Comparison of ENCODE assay signal across 8 cellular contexts in the genomic region with DNA sequence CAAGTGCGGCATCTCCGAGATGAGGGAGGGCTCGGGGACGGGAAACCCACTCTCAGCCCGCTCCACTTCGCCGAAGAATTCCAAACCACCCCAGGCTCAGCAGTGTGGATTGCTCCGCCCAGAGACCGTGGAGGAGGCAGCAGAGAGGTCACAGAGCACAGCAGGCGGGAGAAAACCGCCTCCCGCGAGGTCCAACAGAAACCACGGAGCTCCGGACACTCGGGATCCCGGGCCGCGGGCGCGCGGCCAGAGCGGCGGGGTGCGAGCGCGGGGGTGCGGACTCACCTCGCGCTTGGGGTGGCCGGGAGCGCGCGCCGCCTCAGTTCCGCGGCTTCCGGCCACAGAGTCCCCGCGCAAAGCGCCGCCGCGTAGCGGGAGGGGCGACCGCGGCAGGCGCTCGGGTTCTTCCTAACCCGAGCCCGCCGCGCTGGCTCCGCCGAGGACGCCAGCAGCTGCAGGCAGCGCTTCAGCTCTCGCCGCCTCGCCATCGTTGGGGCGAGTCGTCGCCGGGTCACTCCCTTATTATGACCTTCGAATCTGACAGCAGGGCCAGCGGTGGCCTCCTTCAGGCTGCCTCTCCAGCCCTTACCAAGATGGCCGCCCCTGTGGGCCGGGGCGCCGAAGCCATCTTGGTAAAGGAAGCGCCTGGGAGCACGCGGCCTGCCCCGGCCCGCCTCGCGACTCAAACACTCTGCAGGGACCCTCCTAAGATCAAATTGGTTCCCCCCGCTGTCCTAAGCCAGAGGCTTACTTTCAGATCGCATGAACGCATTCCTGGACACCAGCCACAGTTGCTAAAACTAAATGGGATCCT. TPM values are rescaled to one million over a fixed set of nuclear protein-coding genes. Genes with fewer than 3 reads are reported as not detected.
A peak's percentile ranks its signal among the peaks of the same experiment; 100 is the strongest.
DNase-seq lines count a peak whose midpoint lies in the region; ATAC-seq, FAIRE-seq and TF ChIP-seq lines count a peak whose summit lies in the region.

Gene NAPEPLD, minus strand, starts transcription at position 106 of the 814 bp plus-strand sequence. CDS start 20,323 bp downstream, outside the sequence.

- peak within 1 kb of the TSS; percentile 93 for H2AFZ ChIP-seq in keratinocyte (ENCODE audit: control insufficient read depth, low read length)

- H3K4me1 Mint-ChIP-seq in activated B cell treated with CpG ODN at 0.5 μM for 24 hours = peaks cover 40% of the 10 kb centered on the region

- H3K9ac ChIP-seq in keratinocyte (ENCODE audit: control insufficient read depth, extremely low read depth, insufficient read depth, low read length) = peak within 1 kb of the TSS; percentile 82

- peak within 1 kb of the TSS; percentile 98 for H3K4me3 Mint-ChIP-seq in activated B cell treated with CpG ODN at 0.5 μM for 24 hours

- peak; percentile 91 for ATAC-seq in GM18907 (IDR thresholded peaks at IDR 0.05; ENCODE audit: unreplicated experiment)
- ATAC-seq in HG03135 (IDR thresholded peaks at IDR 0.05; ENCODE audit: unreplicated experiment) = peak; percentile 88
- peak; percentile 86 for ATAC-seq in activated B cell treated with CpG ODN at 0.5 μM for 24 hours (ENCODE audit: low read depth)

- dilution Hi-C loops in keratinocyte (cut with MboI; ENCODE audit: extremely low pct_ligation_motif_present, low sequenced_read_pairs) = no loop called here

- H3K36me3 ChIP-seq in keratinocyte (ENCODE audit: control insufficient read depth in 2 of 2, extremely low read depth in 1 of 2, insufficient read depth in 2 of 2, low read length in 2 of 2) = no peaks in the 10 kb centered on the region

- intact Hi-C loops in activated B cell treated with CpG ODN at 0.5 μM for 24 hours (cut with micrococcal nuclease) = loop anchor here (1.0 to 2.0 kb wide), 5 partner anchors 74 to 401 kb away; partner anchors contain the start of genes ARMC10, DNAJC2, FAM185A and PMPCB

- no peaks in the 10 kb centered on the region for H3K9me1 ChIP-seq in keratinocyte (ENCODE audit: control insufficient read depth, extremely low read depth, insufficient read depth, low read length)

- DNase-seq in AG04450 (ENCODE audit: low read depth, low spot score) (peak; percentile 71), NCI-H2196 treated with DMSO at 0.1 percent for 48 hours (lab: John Stamatoyannopoulos, UW; ENCODE audit: unreplicated experiment) (peak; percentile 69), activated B cell treated with CpG ODN at 0.5 μM for 24 hours (peak; percentile 81), caudate nucleus (lab: John Stamatoyannopoulos, UW) (peak in 60 of 61 donors; percentile 44 to 96 (median 88)), keratinocyte (ENCODE audit: low read depth, low spot score) (no peak)
- DNase-seq in stimulated activated CD4-positive, alpha-beta T cell treated with anti-CD3 and anti-CD28 coated beads, Interleukin-12 subunit alpha, Interleukin-12 subunit beta, amount 100 ng/mL, for 4 hours = peak; percentile 70

- no peaks in the 10 kb centered on the region for H3K27me3 Mint-ChIP-seq in activated B cell treated with CpG ODN at 0.5 μM for 24 hours

- FAIRE-seq in keratinocyte (lab: Jason Lieb, UNC) = no peak

- H3K4me3 ChIP-seq in AG04450 (ENCODE audit: low read depth, low read length) = peak within 1 kb of the TSS; percentile 83
- peak within 1 kb of the TSS; percentile 51 to 96 (median 92) for H3K4me3 ChIP-seq in keratinocyte (ENCODE audit: control insufficient read depth in 2 of 3, extremely low read depth in 1 of 3, insufficient read depth in 2 of 3, low read depth in 1 of 3, low read length in 3 of 3)

- H3K79me2 ChIP-seq in keratinocyte (ENCODE audit: control insufficient read depth, insufficient read depth, low read length) = peaks cover 4% of the 10 kb centered on the region

- no peaks in the 10 kb centered on the region for H3K9me3 Mint-ChIP-seq in activated B cell treated with CpG ODN at 0.5 μM for 24 hours

- H3K27me3 ChIP-seq in AG04450 (ENCODE audit: control insufficient read depth, insufficient read depth, low read length) (no peaks in the 10 kb centered on the region), keratinocyte (ENCODE audit: control insufficient read depth, extremely low read depth, insufficient read depth, low read length) (no peaks in the 10 kb centered on the region)

- peaks cover 14% of the 10 kb centered on the region for H3K4me1 ChIP-seq in keratinocyte (ENCODE audit: control insufficient read depth, extremely low read depth, insufficient read depth, low read length)

- POLR2A ChIA-PET in AG04450 (lab: Yijun Ruan, JAX) (interaction anchor here (1.5 kb wide), 1 partner anchor 74 kb away, joined by 11 read pairs; the partner anchor contains the start of genes ARMC10 and FBXL13), activated B cell treated with CpG ODN at 0.5 μM for 24 hours (lab: Charles Lee) (interaction anchor here (0.8 to 1.3 kb wide), 3 partner anchors 8 to 74 kb away, joined by 3 to 8 read pairs (median 4); partner anchors contain the start of genes ARMC10 and FBXL13)

- no peaks in the 10 kb centered on the region for H4K20me1 ChIP-seq in keratinocyte (ENCODE audit: control insufficient read depth, extremely low read depth, insufficient read depth, low read length)

- peak within 1 kb of the TSS; percentile 93 for H3K27ac ChIP-seq in AG04450 (ENCODE audit: low read depth, low read length)
- H3K27ac ChIP-seq in caudate nucleus (ENCODE audit: low read depth, low read length) = peak within 1 kb of the TSS; percentile 99
- H3K27ac ChIP-seq in keratinocyte (ENCODE audit: control insufficient read depth, insufficient read depth, low read length) = peak within 1 kb of the TSS; percentile 85

- CTCF ChIA-PET in AG04450 (lab: Charles Lee) (no interaction called here), activated B cell treated with CpG ODN at 0.5 μM for 24 hours (lab: Charles Lee) (no interaction called here)

- peak within 1 kb of the TSS; percentile 92 for H3K4me2 ChIP-seq in keratinocyte (ENCODE audit: control insufficient read depth, extremely low read depth, insufficient read depth, low read depth, low read length)

- TF ChIP-seq CTCF in AG04450 (IDR thresholded peaks at IDR 0.05; ENCODE audit: low read depth, low read length) (no peak), activated B cell treated with CpG ODN at 0.5 μM for 24 hours (IDR thresholded peaks at IDR 0.05) (no peak), keratinocyte (optimal IDR thresholded peaks at IDR 0.05 in 1 of 3, IDR thresholded peaks at IDR 0.05 in 1 of 3, conservative IDR thresholded peaks at IDR 0.05 in 1 of 3; ENCODE audit: extremely low read depth in 1 of 3, insufficient read depth in 2 of 3, low read length in 3 of 3) (no peak)

- peaks cover 12% of the 10 kb centered on the region for H3K36me3 Mint-ChIP-seq in activated B cell treated with CpG ODN at 0.5 μM for 24 hours (ENCODE audit: low read depth)

- H3K9me3 ChIP-seq in AG04450 (ENCODE audit: control insufficient read depth, insufficient read depth, low read length) (peaks cover 4% of the 10 kb centered on the region; the same call in 1 of the 2 replicates), keratinocyte (ENCODE audit: control insufficient read depth, low read depth, low read length) (no peaks in the 10 kb centered on the region)

- peak within 1 kb of the TSS; percentile 96 for H3K27ac Mint-ChIP-seq in activated B cell treated with CpG ODN at 0.5 μM for 24 hours

RNA-seq across cellular contexts. Expression of gene NAPEPLD, which starts in this region (rescaled TPM):
- polyA plus RNA-seq in AG04450 (2011; rRNA removed) (7.4 and 8.9 TPM in 2 replicates), keratinocyte (2.6 to 3.8 TPM (median 3.4 TPM) in 3 replicates)
- 5.0 and 9.0 TPM in 2 replicates for polyA minus RNA-seq in AG04450 (2011; rRNA and poly(A)+ RNA removed)
- total RNA-seq in activated B cell treated with CpG ODN at 0.5 μM for 24 hours = 14.4 and 15.4 TPM in 2 replicates
- polyA plus RNA-seq in keratinocyte (2011; ENCODE audit: low read depth) = 1.6 TPM
- 1.7 and 3.4 TPM in 2 replicates for polyA plus RNA-seq in keratinocyte (2011; cell fraction: cytosol; rRNA removed)
- 4.0 and 4.7 TPM in 2 replicates for polyA plus RNA-seq in keratinocyte (2011; cell fraction: nucleus; rRNA removed)
- polyA plus RNA-seq in keratinocyte (2012; ENCODE audit: low replicate concordance) = 2.8 and 3.4 TPM in 2 replicates
- polyA minus RNA-seq in keratinocyte = 2.6 to 5.8 TPM (median 5.0 TPM) in 3 replicates
- polyA minus RNA-seq in keratinocyte (2011; cell fraction: cytosol; rRNA and poly(A)+ RNA removed) = 1.9 TPM
- polyA minus RNA-seq in keratinocyte (2011; cell fraction: nucleus; rRNA and poly(A)+ RNA removed) = 3.8 and 6.8 TPM in 2 replicates
